ENCODE assay signal across 9 cellular contexts in genomic region chr4:48033825-48034413, GRCh38. TPM values are rescaled to one million over a fixed set of nuclear protein-coding genes. Genes with fewer than 3 reads are reported as not detected.
A peak's percentile ranks its signal among the peaks of the same experiment; 100 is the strongest.
DNase-seq lines count a peak whose midpoint lies in the region; FAIRE-seq and TF ChIP-seq lines count a peak whose summit lies in the region.
"Had no signal": no experiment of that assay in that cellular context is flagged by ENCODE, and none has a peak within 500 bp of the region (broad histone marks: within the 10 kb centered on the region; RNA-seq: fewer than 3 reads in every experiment).

No MANE protein-coding gene starts in this region.

- no peaks in the 10 kb centered on the region for H3K36me3 ChIP-seq in endodermal cell (ENCODE audit: control insufficient read depth, insufficient read depth, low read length)
- no peaks in the 10 kb centered on the region for H3K36me3 ChIP-seq in smooth muscle cell (ENCODE audit: low read depth)
- H3K36me3 ChIP-seq in vagina: no peaks in the 10 kb centered on the region

- H3K4me1 Mint-ChIP-seq in activated CD4-positive, alpha-beta T cell treated with anti-CD3 and anti-CD28 coated beads, Interleukin-2, amount 10 ng/mL, durations not matched to agents 7 days and 5 days: peaks cover 10% of the 10 kb centered on the region
- peaks cover 23% of the 10 kb centered on the region for H3K4me1 Mint-ChIP-seq in endodermal cell

- H3K36me3 Mint-ChIP-seq in activated CD4-positive, alpha-beta T cell treated with anti-CD3 and anti-CD28 coated beads, Interleukin-2, amount 10 ng/mL, durations not matched to agents 7 days and 5 days (ENCODE audit: low read depth): no peaks in the 10 kb centered on the region
- H3K36me3 Mint-ChIP-seq in endodermal cell (ENCODE audit: low read depth): peaks cover 6% of the 10 kb centered on the region

- TF ChIP-seq POLR2A in vagina (IDR thresholded peaks at IDR 0.05): no peak

- DNase-seq in ACHN: peak; percentile 39
- no peak for DNase-seq in GM18507 (ENCODE audit: extremely low spot score, insufficient read length, low read depth)
- no peak for DNase-seq in LNCaP clone FGC (ENCODE audit: low read depth)
- peak; percentile 67 for DNase-seq in activated CD4-positive, alpha-beta T cell treated with anti-CD3 and anti-CD28 coated beads, Interleukin-2, amount 10 ng/mL, durations not matched to agents 7 days and 5 days
- peak; percentile 82 for DNase-seq in endodermal cell
- no peak for DNase-seq in smooth muscle cell (lab: John Stamatoyannopoulos, UW; ENCODE audit: unreplicated experiment)
- no peak for DNase-seq in DMS153 (lab: John Stamatoyannopoulos, UW)
- DNase-seq in vagina (ENCODE audit: extremely low spot score in 2 of 2): no peak

- no peak overlapping the region for H3K4me2 ChIP-seq in smooth muscle cell

- H3K27ac ChIP-seq in endodermal cell (ENCODE audit: low read depth, low read length) (no peak overlapping the region), smooth muscle cell (ENCODE audit: low read depth) (no peak overlapping the region), vagina (no peak overlapping the region)

- in situ Hi-C loops in ACHN (cut with HindIII; ENCODE audit: low pct_ligation_motif_present, low pct_unique_long_range_greater_than_20kb, low sequenced_read_pairs): no loop called here

- H3K4me3 Mint-ChIP-seq in activated CD4-positive, alpha-beta T cell treated with anti-CD3 and anti-CD28 coated beads, Interleukin-2, amount 10 ng/mL, durations not matched to agents 7 days and 5 days: no peak overlapping the region
- no peak overlapping the region for H3K4me3 Mint-ChIP-seq in endodermal cell

- no peaks in the 10 kb centered on the region for H3K9me3 Mint-ChIP-seq in activated CD4-positive, alpha-beta T cell treated with anti-CD3 and anti-CD28 coated beads, Interleukin-2, amount 10 ng/mL, durations not matched to agents 7 days and 5 days
- no peaks in the 10 kb centered on the region for H3K9me3 Mint-ChIP-seq in endodermal cell

- no peaks in the 10 kb centered on the region for H4K20me1 ChIP-seq in smooth muscle cell (ENCODE audit: low read depth)

- CTCF ChIA-PET in activated CD4-positive, alpha-beta T cell treated with anti-CD3 and anti-CD28 coated beads, Interleukin-2, amount 10 ng/mL, durations not matched to agents 7 days and 5 days (lab: Charles Lee): interaction anchor here (0.7 to 3.4 kb wide), 9 partner anchors 13 to 81 kb away, joined by 3 to 16 read pairs (median 3); no protein-coding TSS in a partner anchor

- peaks cover 7% of the 10 kb centered on the region for H3K27me3 Mint-ChIP-seq in activated CD4-positive, alpha-beta T cell treated with anti-CD3 and anti-CD28 coated beads, Interleukin-2, amount 10 ng/mL, durations not matched to agents 7 days and 5 days
- no peaks in the 10 kb centered on the region for H3K27me3 Mint-ChIP-seq in endodermal cell (ENCODE audit: insufficient read depth)

- POLR2A ChIA-PET in activated CD4-positive, alpha-beta T cell treated with anti-CD3 and anti-CD28 coated beads, Interleukin-2, amount 10 ng/mL, durations not matched to agents 7 days and 5 days (lab: Charles Lee): no interaction called here

- H3K4me3 ChIP-seq in LNCaP clone FGC (ENCODE audit: low read depth, low read length) (no peak overlapping the region), endodermal cell (ENCODE audit: low read length) (peak overlapping the region; percentile 12), smooth muscle cell (no peak overlapping the region), vagina (no peak overlapping the region)

- no peak overlapping the region for H2AFZ ChIP-seq in smooth muscle cell (ENCODE audit: low read depth)

- H3K9me3 ChIP-seq in endodermal cell (ENCODE audit: control insufficient read depth, low read length) (no peaks in the 10 kb centered on the region), smooth muscle cell (replicated peaks; ENCODE audit: low read depth) (no peaks in the 10 kb centered on the region), vagina (no peaks in the 10 kb centered on the region)

- no peak overlapping the region for H3K27ac Mint-ChIP-seq in activated CD4-positive, alpha-beta T cell treated with anti-CD3 and anti-CD28 coated beads, Interleukin-2, amount 10 ng/mL, durations not matched to agents 7 days and 5 days
- H3K27ac Mint-ChIP-seq in endodermal cell: no peak overlapping the region

- no peaks in the 10 kb centered on the region for H3K79me2 ChIP-seq in smooth muscle cell (ENCODE audit: low read depth)

- intact Hi-C loops in vagina (cut with DNase I): no loop called here

- H3K4me1 ChIP-seq in endodermal cell (ENCODE audit: control insufficient read depth, insufficient read depth, low read length): peaks cover 11% of the 10 kb centered on the region
- H3K4me1 ChIP-seq in smooth muscle cell (ENCODE audit: low read depth): peaks cover 9% of the 10 kb centered on the region
- no peaks in the 10 kb centered on the region for H3K4me1 ChIP-seq in vagina

- H3K27me3 ChIP-seq in endodermal cell (ENCODE audit: control insufficient read depth, insufficient read depth, low read length, poor library complexity, severe bottlenecking) (no peaks in the 10 kb centered on the region), smooth muscle cell (ENCODE audit: low read depth) (no peaks in the 10 kb centered on the region), vagina (no peaks in the 10 kb centered on the region)

- FAIRE-seq in GM18507 (lab: Jason Lieb, UNC): peak; percentile 82
- FAIRE-seq: islet of Langerhans had no signal

- H3F3A ChIP-seq in smooth muscle cell (ENCODE audit: low read depth): peaks cover 9% of the 10 kb centered on the region

- WGBS in endodermal cell (ENCODE audit: insufficient coverage in 1 of 2, insufficient read length in 1 of 2), 2 experiments: 90% methylated on average over 1 of the region's 1 CpG; no CpG with 5 or more reads in 1 of the 2 experiments
- 88% methylated on average over 1 of the region's 1 CpG for WGBS in smooth muscle cell (ENCODE audit: low lambda C conversion rate)

- peak; percentile 36; the same call in 1 of the 2 replicates for TF ChIP-seq CTCF in LNCaP clone FGC (IDR thresholded peaks at IDR 0.05; ENCODE audit: control insufficient read depth, extremely low read depth, insufficient read depth)
- peak; percentile 88 for TF ChIP-seq CTCF in endodermal cell (conservative IDR thresholded peaks at IDR 0.05)
- peak; percentile 40 for TF ChIP-seq CTCF in smooth muscle cell (IDR thresholded peaks at IDR 0.05; ENCODE audit: borderline replicate concordance, insufficient read depth, poor library complexity, severe bottlenecking)
- TF ChIP-seq CTCF in vagina (IDR thresholded peaks at IDR 0.05): peak in 1 of 3 experiments; percentile 27

- H3K9ac ChIP-seq in endodermal cell (ENCODE audit: extremely low read depth, low read length, poor library complexity, severe bottlenecking): no peak overlapping the region
- H3K9ac ChIP-seq in smooth muscle cell (ENCODE audit: low read depth): no peak overlapping the region

RNA-seq across cellular contexts. Expression of gene NIPAL1, which starts 17.3 kb away (rescaled TPM):
- total RNA-seq in activated CD4-positive, alpha-beta T cell treated with anti-CD3 and anti-CD28 coated beads, Interleukin-2, amount 10 ng/mL, durations not matched to agents 7 days and 5 days: under 1 TPM; 0.57 to 0.62 TPM
- total RNA-seq in endodermal cell: 1 to 10 TPM; 3.4 to 8.4 TPM
- polyA plus RNA-seq in endodermal cell (2013, experiment 1 of 2): 0.96 TPM
- polyA plus RNA-seq in endodermal cell (2013, experiment 2 of 2): 1.1 TPM
- 4.1 and 5.5 TPM in 2 replicates for total RNA-seq in smooth muscle cell
- 1.0 and 2.9 TPM in 2 replicates for polyA plus RNA-seq in smooth muscle cell
- total RNA-seq in vagina: 8.1 TPM

RNA-seq across cellular contexts. Expression of gene CNGA1, which starts 17.4 kb away (rescaled TPM):
- not detected for total RNA-seq in activated CD4-positive, alpha-beta T cell treated with anti-CD3 and anti-CD28 coated beads, Interleukin-2, amount 10 ng/mL, durations not matched to agents 7 days and 5 days
- total RNA-seq in endodermal cell (under 1 TPM in 1 of 2 donors, not detected in 1; 0.24 TPM), smooth muscle cell (0.31 TPM in 2 replicates), vagina (2.0 TPM)
- polyA plus RNA-seq in endodermal cell (2013, experiment 1 of 2): 0.25 TPM
- polyA plus RNA-seq in endodermal cell (2013, experiment 2 of 2): 0.62 TPM
- 0.69 and 1.0 TPM in 2 replicates for polyA plus RNA-seq in smooth muscle cell

Comparison
In these comparisons a context has a peak if more than half of its experiments do, and no peak if none do; other contexts are left out.
1. DNase-seq: peak in ACHN (single experiment), activated CD4-positive, alpha-beta T cell treated with anti-CD3 and anti-CD28 coated beads, Interleukin-2, amount 10 ng/mL, durations not matched to agents 7 days and 5 days (single experiment) and endodermal cell (single experiment); none in GM18507 (single experiment), LNCaP clone FGC (single experiment), smooth muscle cell (single experiment), DMS153 (single experiment) and vagina (0 of 2).